In genomic region chr13:44583126-44583525, GRCh38 we compare ENCODE assay signal across 23 cellular contexts. TPM values are rescaled to one million over a fixed set of nuclear protein-coding genes. Genes with fewer than 3 reads are reported as not detected.
DNase-seq lines count a peak whose midpoint lies in the region; ATAC-seq and TF ChIP-seq lines count a peak whose summit lies in the region.
"Had no signal": no experiment of that assay in that cellular context is flagged by ENCODE, and none has a peak within 500 bp of the region (broad histone marks: within the 10 kb centered on the region; RNA-seq: fewer than 3 reads in every experiment).

No MANE protein-coding gene starts in this region.

- DNase-seq in AG10803 (ENCODE audit: low read depth), result peak; percentile 38
- DNase-seq in HFFc6, result no peak
- DNase-seq in chondrocyte (ENCODE audit: low spot score), result no peak
- no peak for DNase-seq in psoas muscle
- DNase-seq in AG20443 (ENCODE audit: low spot score), result no peak
- no peak for DNase-seq in cortex of kidney (lab: John Stamatoyannopoulos, UW)
- DNase-seq in NCI-H1417 (lab: John Stamatoyannopoulos, UW), result no peak
- DNase-seq: Caco-2; CD8-positive, alpha-beta T cell; DMS79; Karpas-422; NCI-H1105; NCI-H2029; NCI-H446; NCI-H524 treated with DMSO at 0.1 percent for 48 hours; NCI-H774; SIG-M5 had no signal

- intact Hi-C loops in psoas muscle (cut with DNase I), result no loop called here

- peaks cover 2% of the 10 kb centered on the region; the same call in 1 of the 2 replicates for H3K27me3 Mint-ChIP-seq in HFFc6 (ENCODE audit: insufficient read depth)
- H3K27me3 Mint-ChIP-seq in chondrocyte (ENCODE audit: low read depth), result no peaks in the 10 kb centered on the region

- no peak for TF ChIP-seq CTCF in AG10803 (conservative IDR thresholded peaks at IDR 0.05; ENCODE audit: low read length)
- no peak for TF ChIP-seq CTCF in HFFc6 (IDR thresholded peaks at IDR 0.05)
- TF ChIP-seq CTCF in chondrocyte (IDR thresholded peaks at IDR 0.05), result no peak
- TF ChIP-seq CTCF in psoas muscle (IDR thresholded peaks at IDR 0.05), result no peak

- 50 to 58% (median 53%) methylated on average over 3 of the region's 3 CpGs for WGBS in psoas muscle, 3 donors

- no peaks in the 10 kb centered on the region for H3K27me3 ChIP-seq in psoas muscle (ENCODE audit: insufficient read depth in 3 of 3, low read length in 2 of 3)

- H3K4me3 Mint-ChIP-seq in HFFc6, result peak overlapping the region; percentile 45; the same call in 1 of the 2 replicates
- no peak overlapping the region for H3K4me3 Mint-ChIP-seq in chondrocyte (ENCODE audit: unreplicated experiment)
- H3K4me3 Mint-ChIP-seq: B cell; CD8-positive, alpha-beta T cell; GM23338 had no signal

- H3K36me3 Mint-ChIP-seq in HFFc6 (ENCODE audit: low read depth) (no peaks in the 10 kb centered on the region), chondrocyte (ENCODE audit: low read depth) (no peaks in the 10 kb centered on the region)
- H3K36me3 Mint-ChIP-seq: CD8-positive, alpha-beta T cell had no signal

- ATAC-seq in psoas muscle (no peak), HG02938 (IDR thresholded peaks at IDR 0.05; ENCODE audit: unreplicated experiment) (no peak)
- ATAC-seq: CD8-positive, alpha-beta T cell; GM23338 had no signal

- no peaks in the 10 kb centered on the region for H3K36me3 ChIP-seq in psoas muscle (ENCODE audit: insufficient read depth in 1 of 2, low read depth in 1 of 2)
- H3K36me3 ChIP-seq: HAP-1 had no signal

- peak overlapping the region; percentile 63 for H3K27ac Mint-ChIP-seq in HFFc6
- H3K27ac Mint-ChIP-seq in chondrocyte (ENCODE audit: unreplicated experiment), result peak overlapping the region; percentile 45
- H3K27ac Mint-ChIP-seq: B cell; CD8-positive, alpha-beta T cell; GM23338 had no signal

- H3K4me3 ChIP-seq in AG10803 (ENCODE audit: low read length), result no peak overlapping the region
- H3K4me3 ChIP-seq in psoas muscle, result no peak overlapping the region
- H3K4me3 ChIP-seq: GM23338, HAP-1, SK-N-MC had no signal

- H3K9me3 ChIP-seq in psoas muscle, result no peaks in the 10 kb centered on the region
- H3K9me3 ChIP-seq: Caco-2, HAP-1 had no signal

- H3K9me3 Mint-ChIP-seq in HFFc6 (no peaks in the 10 kb centered on the region), chondrocyte (ENCODE audit: low read depth) (no peaks in the 10 kb centered on the region)
- H3K9me3 Mint-ChIP-seq: CD8-positive, alpha-beta T cell; GM23338 had no signal

- peak overlapping the region; percentile 23 for H3K27ac ChIP-seq in psoas muscle
- H3K27ac ChIP-seq: C4-2B, SK-N-MC had no signal

- H3K4me1 Mint-ChIP-seq in HFFc6 (ENCODE audit: low read depth), result peaks cover 23% of the 10 kb centered on the region
- peaks cover 22% of the 10 kb centered on the region for H3K4me1 Mint-ChIP-seq in chondrocyte (ENCODE audit: low read depth)

- H3K4me1 ChIP-seq in psoas muscle, result peaks cover 15% of the 10 kb centered on the region

RNA-seq across cellular contexts. Expression of gene TSC22D1, which starts 7.0 kb away (rescaled TPM):
- 10 to 100 TPM; 42.3 to 49.4 (median 45.2) TPM for total RNA-seq in HFFc6 (2021; fragmentation: NEBNext Ultra II Directional; extraction: Animal tissue kit (Norgen Biotek cat#: 25700))
- total RNA-seq in chondrocyte (102 to 130 TPM (median 125 TPM) in 3 replicates), psoas muscle (100 to 1,000 TPM; 121 to 203 (median 169) TPM)
- 100 to 1,000 TPM in 1 of 3 donors, 10 to 100 TPM in 2; 34.5 to 102 (median 99.9) TPM for polyA plus RNA-seq in psoas muscle
